1 cellular context compared by ENCODE assay signal in the genomic region with DNA sequence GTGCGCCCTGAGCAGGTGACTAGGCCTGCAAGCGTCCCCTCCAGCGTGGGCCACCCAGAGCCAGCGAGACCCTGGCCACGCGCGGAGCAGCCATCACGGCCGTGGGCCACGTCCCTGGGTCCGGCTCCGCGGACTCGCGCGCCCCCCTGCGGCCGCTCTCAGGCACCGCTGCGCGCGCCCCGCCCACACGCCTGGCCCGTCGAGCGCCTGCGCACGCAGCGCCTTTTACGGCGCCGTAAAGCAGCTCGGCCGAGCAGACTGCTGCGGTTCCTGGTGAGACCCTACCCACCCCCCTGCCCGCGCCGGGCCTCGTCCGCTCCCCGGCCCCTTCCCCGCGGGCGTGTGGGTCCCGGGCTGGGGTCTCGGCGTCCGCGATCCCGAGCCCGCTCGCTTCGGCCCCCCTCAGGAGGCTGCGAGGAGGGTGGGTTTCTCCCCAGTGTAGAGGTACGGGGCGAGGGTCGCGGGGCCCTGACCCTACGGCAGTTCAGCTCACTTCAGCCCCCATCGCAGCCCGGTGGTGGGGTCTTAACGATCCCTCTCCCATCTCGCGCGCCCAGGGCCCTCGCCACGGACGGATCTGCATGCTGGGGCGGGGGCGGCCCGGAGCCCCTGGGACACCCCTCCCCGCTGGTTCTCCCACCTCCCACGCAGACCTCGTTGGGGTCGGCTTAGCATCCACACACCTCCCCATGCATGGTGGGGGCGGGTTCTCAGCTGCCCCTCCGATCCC.
TF ChIP-seq lines count a peak whose summit lies in the region.

A gene (plus strand): TSS at position 228 of the 730 bp plus-strand sequence. CDS start 1,421 bp downstream, outside the sequence.

TF ChIP-seq in HepG2, 621 proteins besides CTCF, POLR2A, EP300 and RAD21 (continued from another document and continues in another):
- TF ChIP-seq, protein P1, sequence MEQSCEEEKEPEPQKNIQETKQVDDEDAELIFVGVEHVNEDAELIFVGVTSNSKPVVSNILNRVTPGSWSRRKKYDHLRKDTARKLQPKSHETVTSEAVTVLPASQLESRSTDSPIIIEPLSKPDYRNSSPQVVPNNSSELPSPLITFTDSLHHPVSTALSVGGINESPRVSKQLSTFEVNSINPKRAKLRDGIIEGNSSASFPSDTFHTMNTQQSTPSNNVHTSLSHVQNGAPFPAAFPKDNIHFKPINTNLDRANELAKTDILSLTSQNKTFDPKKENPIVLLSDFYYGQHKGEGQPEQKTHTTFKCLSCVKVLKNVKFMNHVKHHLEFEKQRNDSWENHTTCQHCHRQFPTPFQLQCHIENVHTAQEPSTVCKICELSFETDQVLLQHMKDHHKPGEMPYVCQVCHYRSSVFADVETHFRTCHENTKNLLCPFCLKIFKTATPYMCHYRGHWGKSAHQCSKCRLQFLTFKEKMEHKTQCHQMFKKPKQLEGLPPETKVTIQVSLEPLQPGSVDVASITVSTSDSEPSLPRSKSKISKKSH (CRISPR knock-in tag; IDR thresholded peaks at IDR 0.05; ENCODE audit: borderline replicate concordance) = no peak
- 0 out of 2 replicates have a peak, but pooled peaks have one; percentile 35 for TF ChIP-seq RELA (CRISPR knock-in tag; IDR thresholded peaks at IDR 0.05)
- TF ChIP-seq TARDBP (CRISPR knock-in tag; IDR thresholded peaks at IDR 0.05) = no peak
- TF ChIP-seq, protein P2, sequence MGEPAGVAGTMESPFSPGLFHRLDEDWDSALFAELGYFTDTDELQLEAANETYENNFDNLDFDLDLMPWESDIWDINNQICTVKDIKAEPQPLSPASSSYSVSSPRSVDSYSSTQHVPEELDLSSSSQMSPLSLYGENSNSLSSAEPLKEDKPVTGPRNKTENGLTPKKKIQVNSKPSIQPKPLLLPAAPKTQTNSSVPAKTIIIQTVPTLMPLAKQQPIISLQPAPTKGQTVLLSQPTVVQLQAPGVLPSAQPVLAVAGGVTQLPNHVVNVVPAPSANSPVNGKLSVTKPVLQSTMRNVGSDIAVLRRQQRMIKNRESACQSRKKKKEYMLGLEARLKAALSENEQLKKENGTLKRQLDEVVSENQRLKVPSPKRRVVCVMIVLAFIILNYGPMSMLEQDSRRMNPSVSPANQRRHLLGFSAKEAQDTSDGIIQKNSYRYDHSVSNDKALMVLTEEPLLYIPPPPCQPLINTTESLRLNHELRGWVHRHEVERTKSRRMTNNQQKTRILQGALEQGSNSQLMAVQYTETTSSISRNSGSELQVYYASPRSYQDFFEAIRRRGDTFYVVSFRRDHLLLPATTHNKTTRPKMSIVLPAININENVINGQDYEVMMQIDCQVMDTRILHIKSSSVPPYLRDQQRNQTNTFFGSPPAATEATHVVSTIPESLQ (CRISPR knock-in tag; conservative IDR thresholded peaks at IDR 0.05) = no peak
- TF ChIP-seq ZNF841 (CRISPR knock-in tag; IDR thresholded peaks at IDR 0.05; ENCODE audit: borderline replicate concordance) = no peak
- peak; percentile 41; the same call in 1 of the 2 replicates for TF ChIP-seq ZFP82 (CRISPR knock-in tag; IDR thresholded peaks at IDR 0.05; ENCODE audit: borderline replicate concordance)
- TF ChIP-seq AKAP8 (CRISPR knock-in tag; IDR thresholded peaks at IDR 0.05) = no peak
- TF ChIP-seq NR2F6 (IDR thresholded peaks at IDR 0.05) = no peak
- TF ChIP-seq NR2F6 (CRISPR knock-in tag; IDR thresholded peaks at IDR 0.05) = no peak
- TF ChIP-seq ZNF816 (CRISPR knock-in tag; IDR thresholded peaks at IDR 0.05; ENCODE audit: borderline replicate concordance) = no peak
- TF ChIP-seq GATAD1 (CRISPR knock-in tag; IDR thresholded peaks at IDR 0.05) = peak; percentile 89
- no peak for TF ChIP-seq FOXJ3 (CRISPR knock-in tag; IDR thresholded peaks at IDR 0.05; ENCODE audit: borderline replicate concordance)
- TF ChIP-seq HNF4G (IDR thresholded peaks at IDR 0.05; ENCODE audit: borderline replicate concordance, low read depth, low read length) = no peak
- peak; percentile 61; the same call in 1 of the 2 replicates for TF ChIP-seq HNF4G (CRISPR knock-in tag; IDR thresholded peaks at IDR 0.05; ENCODE audit: borderline replicate concordance, low read depth)
- TF ChIP-seq REPIN1 (CRISPR knock-in tag; IDR thresholded peaks at IDR 0.05; ENCODE audit: borderline replicate concordance, low read depth) = no peak
- TF ChIP-seq FOXA1 (IDR thresholded peaks at IDR 0.05) = no peak
- no peak for TF ChIP-seq FOXA1 (CRISPR knock-in tag; IDR thresholded peaks at IDR 0.05)
- TF ChIP-seq ZNF790 (CRISPR knock-in tag; IDR thresholded peaks at IDR 0.05; ENCODE audit: borderline replicate concordance) = peak; percentile 52; the same call in 1 of the 2 replicates
- no peak for TF ChIP-seq SMARCC2 (IDR thresholded peaks at IDR 0.05)
- TF ChIP-seq FOSL1 (CRISPR knock-in tag; IDR thresholded peaks at IDR 0.05; ENCODE audit: borderline replicate concordance) = no peak
- no peak for TF ChIP-seq ATRX (CRISPR knock-in tag; IDR thresholded peaks at IDR 0.05; ENCODE audit: borderline replicate concordance)
- TF ChIP-seq ZNF121 (CRISPR knock-in tag; IDR thresholded peaks at IDR 0.05) = peak; percentile 78; the same call in 1 of the 2 replicates
- TF ChIP-seq NR2F2 (IDR thresholded peaks at IDR 0.05; ENCODE audit: borderline replicate concordance, low read depth) = no peak
- peak; percentile 82; the same call in 1 of the 2 replicates for TF ChIP-seq ZNF235 (CRISPR knock-in tag; IDR thresholded peaks at IDR 0.05; ENCODE audit: borderline replicate concordance)
- TF ChIP-seq, protein P3, sequence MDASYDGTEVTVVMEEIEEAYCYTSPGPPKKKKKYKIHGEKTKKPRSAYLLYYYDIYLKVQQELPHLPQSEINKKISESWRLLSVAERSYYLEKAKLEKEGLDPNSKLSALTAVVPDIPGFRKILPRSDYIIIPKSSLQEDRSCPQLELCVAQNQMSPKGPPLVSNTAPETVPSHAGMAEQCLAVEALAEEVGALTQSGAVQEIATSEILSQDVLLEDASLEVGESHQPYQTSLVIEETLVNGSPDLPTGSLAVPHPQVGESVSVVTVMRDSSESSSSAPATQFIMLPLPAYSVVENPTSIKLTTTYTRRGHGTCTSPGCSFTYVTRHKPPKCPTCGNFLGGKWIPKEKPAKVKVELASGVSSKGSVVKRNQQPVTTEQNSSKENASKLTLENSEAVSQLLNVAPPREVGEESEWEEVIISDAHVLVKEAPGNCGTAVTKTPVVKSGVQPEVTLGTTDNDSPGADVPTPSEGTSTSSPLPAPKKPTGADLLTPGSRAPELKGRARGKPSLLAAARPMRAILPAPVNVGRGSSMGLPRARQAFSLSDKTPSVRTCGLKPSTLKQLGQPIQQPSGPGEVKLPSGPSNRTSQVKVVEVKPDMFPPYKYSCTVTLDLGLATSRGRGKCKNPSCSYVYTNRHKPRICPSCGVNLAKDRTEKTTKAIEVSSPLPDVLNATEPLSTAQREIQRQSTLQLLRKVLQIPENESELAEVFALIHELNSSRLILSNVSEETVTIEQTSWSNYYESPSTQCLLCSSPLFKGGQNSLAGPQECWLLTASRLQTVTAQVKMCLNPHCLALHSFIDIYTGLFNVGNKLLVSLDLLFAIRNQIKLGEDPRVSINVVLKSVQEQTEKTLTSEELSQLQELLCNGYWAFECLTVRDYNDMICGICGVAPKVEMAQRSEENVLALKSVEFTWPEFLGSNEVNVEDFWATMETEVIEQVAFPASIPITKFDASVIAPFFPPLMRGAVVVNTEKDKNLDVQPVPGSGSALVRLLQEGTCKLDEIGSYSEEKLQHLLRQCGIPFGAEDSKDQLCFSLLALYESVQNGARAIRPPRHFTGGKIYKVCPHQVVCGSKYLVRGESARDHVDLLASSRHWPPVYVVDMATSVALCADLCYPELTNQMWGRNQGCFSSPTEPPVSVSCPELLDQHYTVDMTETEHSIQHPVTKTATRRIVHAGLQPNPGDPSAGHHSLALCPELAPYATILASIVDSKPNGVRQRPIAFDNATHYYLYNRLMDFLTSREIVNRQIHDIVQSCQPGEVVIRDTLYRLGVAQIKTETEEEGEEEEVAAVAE (CRISPR knock-in tag; IDR thresholded peaks at IDR 0.05; ENCODE audit: borderline replicate concordance) = no peak
- TF ChIP-seq, protein P4, sequence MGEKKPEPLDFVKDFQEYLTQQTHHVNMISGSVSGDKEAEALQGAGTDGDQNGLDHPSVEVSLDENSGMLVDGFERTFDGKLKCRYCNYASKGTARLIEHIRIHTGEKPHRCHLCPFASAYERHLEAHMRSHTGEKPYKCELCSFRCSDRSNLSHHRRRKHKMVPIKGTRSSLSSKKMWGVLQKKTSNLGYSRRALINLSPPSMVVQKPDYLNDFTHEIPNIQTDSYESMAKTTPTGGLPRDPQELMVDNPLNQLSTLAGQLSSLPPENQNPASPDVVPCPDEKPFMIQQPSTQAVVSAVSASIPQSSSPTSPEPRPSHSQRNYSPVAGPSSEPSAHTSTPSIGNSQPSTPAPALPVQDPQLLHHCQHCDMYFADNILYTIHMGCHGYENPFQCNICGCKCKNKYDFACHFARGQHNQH (CRISPR knock-in tag; IDR thresholded peaks at IDR 0.05) = peak; percentile 66; the same call in 1 of the 2 replicates
- TF ChIP-seq GATAD2A (CRISPR knock-in tag; IDR thresholded peaks at IDR 0.05) = peak; percentile 48; the same call in 1 of the 2 replicates
- TF ChIP-seq, protein P5, sequence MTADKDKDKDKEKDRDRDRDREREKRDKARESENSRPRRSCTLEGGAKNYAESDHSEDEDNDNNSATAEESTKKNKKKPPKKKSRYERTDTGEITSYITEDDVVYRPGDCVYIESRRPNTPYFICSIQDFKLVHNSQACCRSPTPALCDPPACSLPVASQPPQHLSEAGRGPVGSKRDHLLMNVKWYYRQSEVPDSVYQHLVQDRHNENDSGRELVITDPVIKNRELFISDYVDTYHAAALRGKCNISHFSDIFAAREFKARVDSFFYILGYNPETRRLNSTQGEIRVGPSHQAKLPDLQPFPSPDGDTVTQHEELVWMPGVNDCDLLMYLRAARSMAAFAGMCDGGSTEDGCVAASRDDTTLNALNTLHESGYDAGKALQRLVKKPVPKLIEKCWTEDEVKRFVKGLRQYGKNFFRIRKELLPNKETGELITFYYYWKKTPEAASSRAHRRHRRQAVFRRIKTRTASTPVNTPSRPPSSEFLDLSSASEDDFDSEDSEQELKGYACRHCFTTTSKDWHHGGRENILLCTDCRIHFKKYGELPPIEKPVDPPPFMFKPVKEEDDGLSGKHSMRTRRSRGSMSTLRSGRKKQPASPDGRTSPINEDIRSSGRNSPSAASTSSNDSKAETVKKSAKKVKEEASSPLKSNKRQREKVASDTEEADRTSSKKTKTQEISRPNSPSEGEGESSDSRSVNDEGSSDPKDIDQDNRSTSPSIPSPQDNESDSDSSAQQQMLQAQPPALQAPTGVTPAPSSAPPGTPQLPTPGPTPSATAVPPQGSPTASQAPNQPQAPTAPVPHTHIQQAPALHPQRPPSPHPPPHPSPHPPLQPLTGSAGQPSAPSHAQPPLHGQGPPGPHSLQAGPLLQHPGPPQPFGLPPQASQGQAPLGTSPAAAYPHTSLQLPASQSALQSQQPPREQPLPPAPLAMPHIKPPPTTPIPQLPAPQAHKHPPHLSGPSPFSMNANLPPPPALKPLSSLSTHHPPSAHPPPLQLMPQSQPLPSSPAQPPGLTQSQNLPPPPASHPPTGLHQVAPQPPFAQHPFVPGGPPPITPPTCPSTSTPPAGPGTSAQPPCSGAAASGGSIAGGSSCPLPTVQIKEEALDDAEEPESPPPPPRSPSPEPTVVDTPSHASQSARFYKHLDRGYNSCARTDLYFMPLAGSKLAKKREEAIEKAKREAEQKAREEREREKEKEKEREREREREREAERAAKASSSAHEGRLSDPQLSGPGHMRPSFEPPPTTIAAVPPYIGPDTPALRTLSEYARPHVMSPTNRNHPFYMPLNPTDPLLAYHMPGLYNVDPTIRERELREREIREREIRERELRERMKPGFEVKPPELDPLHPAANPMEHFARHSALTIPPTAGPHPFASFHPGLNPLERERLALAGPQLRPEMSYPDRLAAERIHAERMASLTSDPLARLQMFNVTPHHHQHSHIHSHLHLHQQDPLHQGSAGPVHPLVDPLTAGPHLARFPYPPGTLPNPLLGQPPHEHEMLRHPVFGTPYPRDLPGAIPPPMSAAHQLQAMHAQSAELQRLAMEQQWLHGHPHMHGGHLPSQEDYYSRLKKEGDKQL (CRISPR knock-in tag; IDR thresholded peaks at IDR 0.05; ENCODE audit: low read depth) = no peak
- TF ChIP-seq KLF13 (CRISPR knock-in tag; IDR thresholded peaks at IDR 0.05) = 0 out of 2 replicates have a peak, but pooled peaks have one; percentile 14
- TF ChIP-seq MIXL1 (CRISPR knock-in tag; IDR thresholded peaks at IDR 0.05) = no peak
- TF ChIP-seq CCDC6 (CRISPR knock-in tag; IDR thresholded peaks at IDR 0.05) = no peak
- no peak for TF ChIP-seq NONO (IDR thresholded peaks at IDR 0.05)
- TF ChIP-seq NONO (CRISPR knock-in tag; conservative IDR thresholded peaks at IDR 0.05) = no peak; the same call in 1 of the 2 replicates
- TF ChIP-seq RBM39 (IDR thresholded peaks at IDR 0.05; ENCODE audit: low read depth, low read length, poor library complexity, severe bottlenecking) = peak; percentile 29
- TF ChIP-seq ZNF768 (CRISPR knock-in tag; IDR thresholded peaks at IDR 0.05) = no peak
- no peak for TF ChIP-seq PTBP1 (IDR thresholded peaks at IDR 0.05; ENCODE audit: low read depth, low read length, poor library complexity, severe bottlenecking)
- TF ChIP-seq ZNF772 (CRISPR knock-in tag; IDR thresholded peaks at IDR 0.05) = peak; percentile 56
- TF ChIP-seq, protein P6, sequence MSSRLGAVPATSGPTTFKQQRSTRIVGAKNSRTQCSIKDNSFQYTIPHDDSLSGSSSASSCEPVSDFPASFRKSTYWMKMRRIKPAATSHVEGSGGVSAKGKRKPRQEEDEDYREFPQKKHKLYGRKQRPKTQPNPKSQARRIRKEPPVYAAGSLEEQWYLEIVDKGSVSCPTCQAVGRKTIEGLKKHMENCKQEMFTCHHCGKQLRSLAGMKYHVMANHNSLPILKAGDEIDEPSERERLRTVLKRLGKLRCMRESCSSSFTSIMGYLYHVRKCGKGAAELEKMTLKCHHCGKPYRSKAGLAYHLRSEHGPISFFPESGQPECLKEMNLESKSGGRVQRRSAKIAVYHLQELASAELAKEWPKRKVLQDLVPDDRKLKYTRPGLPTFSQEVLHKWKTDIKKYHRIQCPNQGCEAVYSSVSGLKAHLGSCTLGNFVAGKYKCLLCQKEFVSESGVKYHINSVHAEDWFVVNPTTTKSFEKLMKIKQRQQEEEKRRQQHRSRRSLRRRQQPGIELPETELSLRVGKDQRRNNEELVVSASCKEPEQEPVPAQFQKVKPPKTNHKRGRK (CRISPR knock-in tag; IDR thresholded peaks at IDR 0.05) = no peak
- no peak for TF ChIP-seq CBX2 (IDR thresholded peaks at IDR 0.05; ENCODE audit: low read depth, low read length)
- TF ChIP-seq CBX2 (CRISPR knock-in tag; IDR thresholded peaks at IDR 0.05; ENCODE audit: low read depth) = 0 out of 2 replicates have a peak, but pooled peaks have one; percentile 51
- TF ChIP-seq FIP1L1 (IDR thresholded peaks at IDR 0.05; ENCODE audit: borderline replicate concordance, insufficient read depth, low read depth, low read length) = no peak
- no peak for TF ChIP-seq NCOA5 (CRISPR knock-in tag; IDR thresholded peaks at IDR 0.05)
- TF ChIP-seq RARA (CRISPR knock-in tag; IDR thresholded peaks at IDR 0.05) = no peak
- peak; percentile 26 for TF ChIP-seq ASH2L (IDR thresholded peaks at IDR 0.05; ENCODE audit: insufficient read length, low read depth, low read length)
- TF ChIP-seq NFIB (CRISPR knock-in tag; IDR thresholded peaks at IDR 0.05; ENCODE audit: borderline replicate concordance) = no peak
- TF ChIP-seq PAX8 (CRISPR knock-in tag; IDR thresholded peaks at IDR 0.05; ENCODE audit: borderline replicate concordance) = no peak
